Comparison of ENCODE assay signal across 29 cellular contexts in the genomic region with DNA sequence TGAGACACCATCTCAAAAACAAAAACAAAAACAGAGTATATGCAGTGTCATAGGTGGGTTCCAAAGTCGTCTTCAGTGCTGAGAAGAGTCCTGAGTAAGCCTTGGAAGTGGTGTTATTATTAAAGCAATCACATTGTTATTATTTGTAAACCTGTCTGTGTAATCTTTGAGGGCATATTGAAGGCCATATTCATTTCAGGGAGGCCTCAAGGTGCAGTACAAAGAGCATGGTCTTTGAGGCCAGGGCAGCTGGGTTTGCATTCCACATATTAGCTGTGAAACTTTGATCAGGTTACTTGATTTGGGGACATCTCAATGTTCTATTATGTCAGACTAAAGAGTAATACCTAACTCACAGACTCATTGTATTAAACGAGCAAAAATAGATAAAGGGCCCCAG.
DNase-seq lines count a peak whose midpoint lies in the region; ATAC-seq, FAIRE-seq and TF ChIP-seq lines count a peak whose summit lies in the region.
"Had no signal": no experiment of that assay in that cellular context is flagged by ENCODE, and none has a peak within 500 bp of the region (broad histone marks: within the 10 kb centered on the region; RNA-seq: fewer than 3 reads in every experiment).

No MANE protein-coding gene starts in this region.

- peaks cover 86% of the 10 kb centered on the region for H3K4me1 ChIP-seq in HepG2 (ENCODE audit: insufficient read depth, low read length)
- no peaks in the 10 kb centered on the region for H3K4me1 ChIP-seq in right lobe of liver
- H3K4me1 ChIP-seq: A549, BE2C had no signal

- H3K27ac ChIP-seq in HepG2 (ENCODE audit: extremely low read length, insufficient read depth, low read length) (no peak overlapping the region), right lobe of liver (no peak overlapping the region)
- H3K27ac ChIP-seq: 22Rv1; A549; BLaER1; BLaER1 treated with 17β-estradiol and CSF1 and Interleukin-3, amounts not matched to agents 10 nM and 100 nM; C4-2B had no signal

- FAIRE-seq in HepG2 (lab: Jason Lieb, UNC) = no peak
- FAIRE-seq: A204.1, A549, D721Med had no signal

- ATAC-seq in HepG2 (no peak), right lobe of liver (no peak)
- ATAC-seq: A549; CD8-positive, alpha-beta T cell had no signal

- WGBS in HepG2 (ENCODE audit: low lambda C conversion rate) = 22% methylated on average over 2 of the region's 2 CpGs
- 50% methylated on average over 2 of the region's 2 CpGs for WGBS in right lobe of liver (ENCODE audit: insufficient coverage, low coverage, low lambda C conversion rate, missing lambda C conversion rate)

- H4K20me1 ChIP-seq in HepG2 (ENCODE audit: insufficient read depth, low read length) = no peaks in the 10 kb centered on the region
- H4K20me1 ChIP-seq: BLaER1; BLaER1 treated with 17β-estradiol and CSF1 and Interleukin-3, amounts not matched to agents 10 nM and 100 nM had no signal

- peak in 1 of 2 experiments; percentile 63; a peak in 2 of 4 replicates for TF ChIP-seq EP300 in HepG2 (IDR thresholded peaks at IDR 0.05; ENCODE audit: low read depth in 2 of 2, low read length in 2 of 2)
- TF ChIP-seq EP300 in HepG2 (CRISPR knock-in tag; IDR thresholded peaks at IDR 0.05; ENCODE audit: borderline replicate concordance) = no peak

- H3K4me2 ChIP-seq in HepG2 (ENCODE audit: low read depth, low read length) = peak overlapping the region; percentile 19; the same call in 1 of the 2 replicates
- H3K4me2 ChIP-seq: A549; BLaER1; BLaER1 treated with 17β-estradiol and CSF1 and Interleukin-3, amounts not matched to agents 10 nM and 100 nM had no signal

- H3K9me3 Mint-ChIP-seq in progenitor cell of endocrine pancreas (ENCODE audit: low read depth) = no peaks in the 10 kb centered on the region
- H3K9me3 Mint-ChIP-seq: CD4-positive, alpha-beta memory T cell; CD4-positive, alpha-beta T cell; CD4-positive, CD25-positive, alpha-beta regulatory T cell; CD8-positive, alpha-beta memory T cell; CD8-positive, alpha-beta T cell had no signal

- H3K4me1 Mint-ChIP-seq in progenitor cell of endocrine pancreas (ENCODE audit: low read depth) = peaks cover 58% of the 10 kb centered on the region
- H3K4me1 Mint-ChIP-seq: B cell; CD14-positive monocyte; CD4-positive, alpha-beta memory T cell; CD4-positive, CD25-positive, alpha-beta regulatory T cell; CD8-positive, alpha-beta memory T cell had no signal

- no peak overlapping the region for H3K4me3 Mint-ChIP-seq in progenitor cell of endocrine pancreas (ENCODE audit: low read depth)
- H3K4me3 Mint-ChIP-seq: B cell; CD14-positive monocyte; CD4-positive, alpha-beta memory T cell; CD4-positive, alpha-beta T cell; CD4-positive, CD25-positive, alpha-beta regulatory T cell; CD8-positive, alpha-beta memory T cell; CD8-positive, alpha-beta T cell had no signal

- H3K4me3 ChIP-seq in HepG2 (replicated peaks in 1 of 3; ENCODE audit: insufficient read depth in 1 of 3, low read depth in 2 of 3, low read length in 3 of 3) (no peak overlapping the region), right lobe of liver (no peak overlapping the region)
- H3K4me3 ChIP-seq: A549; BLaER1; BLaER1 treated with 17β-estradiol and CSF1 and Interleukin-3, amounts not matched to agents 10 nM and 100 nM had no signal

- no peak for TF ChIP-seq RAD21 in HepG2 (CRISPR knock-in tag; IDR thresholded peaks at IDR 0.05)

- TF ChIP-seq POLR2A in HepG2 (IDR thresholded peaks at IDR 0.05; ENCODE audit: insufficient read depth in 1 of 2, low read depth in 2 of 2, low read length in 2 of 2) (no peak), right lobe of liver (IDR thresholded peaks at IDR 0.05) (no peak)

- H3K27me3 ChIP-seq in HepG2 (ENCODE audit: control insufficient read depth in 1 of 2, insufficient read depth in 2 of 2, low read length in 2 of 2) (no peaks in the 10 kb centered on the region), right lobe of liver (no peaks in the 10 kb centered on the region)
- H3K27me3 ChIP-seq: BE2C; BLaER1; BLaER1 treated with 17β-estradiol and CSF1 and Interleukin-3, amounts not matched to agents 10 nM and 100 nM had no signal

- peak overlapping the region; percentile 70 for H3K27ac Mint-ChIP-seq in progenitor cell of endocrine pancreas
- H3K27ac Mint-ChIP-seq: B cell; CD14-positive monocyte; CD4-positive, alpha-beta memory T cell; CD4-positive, alpha-beta T cell; CD4-positive, CD25-positive, alpha-beta regulatory T cell; CD8-positive, alpha-beta memory T cell; CD8-positive, alpha-beta T cell had no signal

- POLR2A ChIA-PET in HepG2 (lab: Yijun Ruan, JAX) = interaction anchor here (1.5 kb wide), 1 partner anchor 139 kb away, joined by 3 read pairs; a partner anchor contains a TSS

- in situ Hi-C loops in HepG2 (cut with HindIII; ENCODE audit: extremely low pct_ligation_motif_present, low pct_unique_long_range_greater_than_20kb) = no loop called here

- no peak overlapping the region for H3K9ac ChIP-seq in HepG2 (ENCODE audit: insufficient read depth, low read depth, low read length)
- H3K9ac ChIP-seq: BLaER1; BLaER1 treated with 17β-estradiol and CSF1 and Interleukin-3, amounts not matched to agents 10 nM and 100 nM had no signal

- intact Hi-C loops in HepG2 (cut with micrococcal nuclease; ENCODE audit: unreplicated experiment) = no loop called here
- intact Hi-C loops in right lobe of liver (cut with DNase I) = no loop called here

- no peak for TF ChIP-seq CTCF in HepG2 (CRISPR knock-in tag; IDR thresholded peaks at IDR 0.05)
- TF ChIP-seq CTCF in right lobe of liver (IDR thresholded peaks at IDR 0.05) = no peak
- TF ChIP-seq CTCF in progenitor cell of endocrine pancreas (IDR thresholded peaks at IDR 0.05; ENCODE audit: unreplicated experiment) = no peak

- H3K36me3 ChIP-seq in HepG2 (replicated peaks in 1 of 2; ENCODE audit: control insufficient read depth in 1 of 2, insufficient read depth in 2 of 2, low read length in 2 of 2) (no peaks in the 10 kb centered on the region), right lobe of liver (no peaks in the 10 kb centered on the region)
- H3K36me3 ChIP-seq: BE2C; BLaER1; BLaER1 treated with 17β-estradiol and CSF1 and Interleukin-3, amounts not matched to agents 10 nM and 100 nM had no signal

- no peak overlapping the region for H2AFZ ChIP-seq in HepG2 (ENCODE audit: low read length)

- H3K9me3 ChIP-seq in HepG2 (ENCODE audit: low read length) (no peaks in the 10 kb centered on the region), right lobe of liver (no peaks in the 10 kb centered on the region)
- H3K9me3 ChIP-seq: A549; BE2C; BLaER1; BLaER1 treated with 17β-estradiol and CSF1 and Interleukin-3, amounts not matched to agents 10 nM and 100 nM; Caco-2 had no signal

- no peak for DNase-seq in HepG2 (ENCODE audit: low spot score)
- no peak for DNase-seq in right lobe of liver
- DNase-seq in progenitor cell of endocrine pancreas (ENCODE audit: low spot score, unreplicated experiment) = no peak
- DNase-seq in ureter (ENCODE audit: low spot score) = no peak
- DNase-seq: 8988T; ACHN; AML-193; BE2C; Caco-2; Calu3; CD4-positive, alpha-beta memory T cell; CD4-positive, alpha-beta T cell; CD4-positive, CD25-positive, alpha-beta regulatory T cell; CD8-positive, alpha-beta memory T cell; CD8-positive, alpha-beta T cell; COR-L47; DMS 273 treated with DMSO at 0.1 percent for 48 hours; DMS53; DND-41; EL had no signal

- H3K36me3 Mint-ChIP-seq in progenitor cell of endocrine pancreas (ENCODE audit: insufficient read depth) = no peaks in the 10 kb centered on the region
- H3K36me3 Mint-ChIP-seq: CD14-positive monocyte; CD4-positive, alpha-beta memory T cell; CD4-positive, CD25-positive, alpha-beta regulatory T cell; CD8-positive, alpha-beta memory T cell; CD8-positive, alpha-beta T cell had no signal

- H3K27me3 Mint-ChIP-seq in progenitor cell of endocrine pancreas = no peaks in the 10 kb centered on the region
- H3K27me3 Mint-ChIP-seq: B cell had no signal

- CTCF ChIA-PET in HepG2 (lab: Yijun Ruan, JAX; ENCODE audit: low intra/inter-chr PET ratio, low total read pairs) = no interaction called here

- H3K79me2 ChIP-seq in HepG2 (ENCODE audit: insufficient read depth, low read length) = no peaks in the 10 kb centered on the region

- no TSS peak for BruUV-seq in HepG2 (replicated peaks; lab: Mats Ljungman, UMichigan)

TF ChIP-seq in HepG2, 621 proteins besides CTCF, POLR2A, EP300 and RAD21 (continues in another document):
- TF ChIP-seq RARA (CRISPR knock-in tag; IDR thresholded peaks at IDR 0.05) (peak; percentile 61), SOX13 (IDR thresholded peaks at IDR 0.05) (no peak), SOX13 (CRISPR knock-in tag; conservative IDR thresholded peaks at IDR 0.05 in 1 of 2, IDR thresholded peaks at IDR 0.05 in 1 of 2) (peak in 1 of 2 experiments; percentile 25; a peak in 1 of 4 replicates)
- TF ChIP-seq, protein P1, sequence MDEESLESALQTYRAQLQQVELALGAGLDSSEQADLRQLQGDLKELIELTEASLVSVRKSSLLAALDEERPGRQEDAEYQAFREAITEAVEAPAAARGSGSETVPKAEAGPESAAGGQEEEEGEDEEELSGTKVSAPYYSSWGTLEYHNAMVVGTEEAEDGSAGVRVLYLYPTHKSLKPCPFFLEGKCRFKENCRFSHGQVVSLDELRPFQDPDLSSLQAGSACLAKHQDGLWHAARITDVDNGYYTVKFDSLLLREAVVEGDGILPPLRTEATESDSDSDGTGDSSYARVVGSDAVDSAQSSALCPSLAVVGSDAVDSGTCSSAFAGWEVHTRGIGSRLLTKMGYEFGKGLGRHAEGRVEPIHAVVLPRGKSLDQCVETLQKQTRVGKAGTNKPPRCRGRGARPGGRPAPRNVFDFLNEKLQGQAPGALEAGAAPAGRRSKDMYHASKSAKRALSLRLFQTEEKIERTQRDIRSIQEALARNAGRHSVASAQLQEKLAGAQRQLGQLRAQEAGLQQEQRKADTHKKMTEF (CRISPR knock-in tag; IDR thresholded peaks at IDR 0.05) = 0 out of 2 replicates have a peak, but pooled peaks have one; percentile 5
- TF ChIP-seq, protein P2, sequence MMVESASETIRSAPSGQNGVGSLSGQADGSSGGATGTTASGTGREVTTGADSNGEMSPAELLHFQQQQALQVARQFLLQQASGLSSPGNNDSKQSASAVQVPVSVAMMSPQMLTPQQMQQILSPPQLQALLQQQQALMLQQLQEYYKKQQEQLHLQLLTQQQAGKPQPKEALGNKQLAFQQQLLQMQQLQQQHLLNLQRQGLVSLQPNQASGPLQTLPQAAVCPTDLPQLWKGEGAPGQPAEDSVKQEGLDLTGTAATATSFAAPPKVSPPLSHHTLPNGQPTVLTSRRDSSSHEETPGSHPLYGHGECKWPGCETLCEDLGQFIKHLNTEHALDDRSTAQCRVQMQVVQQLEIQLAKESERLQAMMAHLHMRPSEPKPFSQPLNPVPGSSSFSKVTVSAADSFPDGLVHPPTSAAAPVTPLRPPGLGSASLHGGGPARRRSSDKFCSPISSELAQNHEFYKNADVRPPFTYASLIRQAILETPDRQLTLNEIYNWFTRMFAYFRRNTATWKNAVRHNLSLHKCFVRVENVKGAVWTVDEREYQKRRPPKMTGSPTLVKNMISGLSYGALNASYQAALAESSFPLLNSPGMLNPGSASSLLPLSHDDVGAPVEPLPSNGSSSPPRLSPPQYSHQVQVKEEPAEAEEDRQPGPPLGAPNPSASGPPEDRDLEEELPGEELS (CRISPR knock-in tag; IDR thresholded peaks at IDR 0.05) = peak; percentile 61; the same call in 1 of the 2 replicates
